ENCODE assay signal across 8 cellular contexts in the genomic region with DNA sequence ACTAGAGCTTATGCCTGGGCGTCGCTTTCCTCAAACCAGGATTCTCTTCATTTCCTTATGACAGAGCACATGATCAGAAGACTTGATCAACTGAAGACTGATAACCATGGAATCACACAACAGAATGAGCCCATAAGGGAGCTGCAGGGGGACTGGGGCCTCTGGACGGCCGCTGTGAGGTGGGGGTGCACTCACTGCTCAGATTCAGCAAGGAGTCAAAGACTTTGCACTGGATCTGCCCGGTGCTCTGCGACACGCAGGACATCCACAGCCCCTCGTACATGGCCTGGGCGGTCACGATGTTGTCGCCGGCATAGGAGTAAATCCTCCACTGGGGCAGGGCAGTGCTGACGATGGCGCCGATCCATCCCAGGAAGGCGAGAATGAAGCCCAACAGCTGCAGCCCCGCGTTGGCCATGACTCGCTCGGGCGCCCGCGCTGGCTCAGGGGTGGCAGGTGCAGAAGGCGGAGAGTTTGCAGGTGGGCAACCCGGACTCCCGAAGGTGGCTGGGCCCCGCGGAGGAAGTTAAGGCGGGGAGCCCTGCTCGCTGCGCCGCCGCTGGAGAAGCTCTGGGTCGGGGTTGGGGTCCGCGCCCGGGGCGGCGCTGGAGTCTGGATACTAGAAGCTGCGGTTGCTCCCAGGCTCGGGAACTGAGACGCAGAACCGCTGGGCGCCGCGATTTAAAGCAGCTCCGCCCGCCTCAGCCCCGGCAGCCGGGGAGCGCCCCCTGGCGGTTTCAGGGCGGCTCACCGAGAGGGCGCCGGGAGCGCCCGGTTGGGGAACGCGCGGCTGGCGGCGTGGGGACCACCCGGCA. TPM values are rescaled to one million over a fixed set of nuclear protein-coding genes. Genes with fewer than 3 reads are reported as not detected.
DNase-seq lines count a peak whose midpoint lies in the region; ATAC-seq, FAIRE-seq and TF ChIP-seq lines count a peak whose summit lies in the region.

Gene CLDN1 (minus strand): TSS at position 658 of the 815 bp plus-strand sequence. CDS start 240 bp downstream, at position 418.

- RAD21 ChIA-PET in HCT116 (lab: Charles Lee; ENCODE audit: low non-redundant PET in 1 of 2, low total read pairs in 2 of 2, uncharacterized antibody in 2 of 2, unreplicated experiment in 2 of 2): interaction anchor here in 1 of 2 experiments (0.6 kb wide), 1 partner anchor 96 kb away, joined by 3 read pairs; no protein-coding TSS in a partner anchor

- TF ChIP-seq RAD21 in HCT116 (IDR thresholded peaks at IDR 0.05; ENCODE audit: low read depth) (peak; percentile 85), K562 (CRISPR knock-in tag; conservative IDR thresholded peaks at IDR 0.05 in 1 of 2, IDR thresholded peaks at IDR 0.05 in 1 of 2) (peak in 1 of 2 experiments; percentile 39; a peak in 2 of 4 replicates)

- H3K9me1 ChIP-seq in K562 (ENCODE audit: control insufficient read depth, insufficient read depth, low read length): no peaks in the 10 kb centered on the region

- H3K27ac ChIP-seq in HCT116 (ENCODE audit: low read depth, low read length) (no peak within 1 kb of the TSS), K562 (ENCODE audit: extremely low read depth, low read depth, low read length) (no peak within 1 kb of the TSS), aorta (ENCODE audit: low read depth in 1 of 2, low read length in 2 of 2) (no peak within 1 kb of the TSS)

- H3K4me2 ChIP-seq in HCT116 (ENCODE audit: low read length): peak within 1 kb of the TSS; percentile 71
- no peak within 1 kb of the TSS for H3K4me2 ChIP-seq in K562 (ENCODE audit: insufficient read depth, low read length)

- intact Hi-C loops in HCT116 (cut with micrococcal nuclease): loop anchor here (1.0 kb wide), 3 partner anchors 97 to 361 kb away; no protein-coding TSS in a partner anchor
- intact Hi-C loops in K562 (cut with micrococcal nuclease): loop anchor here (5.0 kb wide), 1 partner anchor 355 kb away; no protein-coding TSS in a partner anchor
- intact Hi-C loops in aorta (cut with DNase I): loop anchor here (2.0 to 5.0 kb wide), 3 partner anchors 95 to 360 kb away; no protein-coding TSS in a partner anchor

- CTCF ChIA-PET in HCT116 (lab: Charles Lee): interaction anchor here (0.6 to 2.6 kb wide), 20 partner anchors 8 to 360 kb away, joined by 3 to 21 read pairs (median 5); no protein-coding TSS in a partner anchor
- CTCF ChIA-PET in K562 (lab: Yijun Ruan, JAX; ENCODE audit: low intra/inter-chr PET ratio): no interaction called here

- TF ChIP-seq EP300 in K562 (IDR thresholded peaks at IDR 0.05; ENCODE audit: low read length): no peak

- H3K27me3 ChIP-seq in HCT116 (ENCODE audit: insufficient read depth, low read length) (no peaks in the 10 kb centered on the region; the same call in 1 of the 2 replicates), K562 (ENCODE audit: control insufficient read depth in 2 of 2, insufficient read depth in 2 of 2, low read length in 2 of 2) (no peaks in the 10 kb centered on the region), aorta (ENCODE audit: control insufficient read depth in 1 of 2, insufficient read depth in 2 of 2, low read length in 1 of 2) (no peaks in the 10 kb centered on the region)

- H3K4me3 ChIP-seq in HCT116 (replicated peaks in 1 of 2; ENCODE audit: low read depth in 1 of 2, low read length in 2 of 2) (peak within 1 kb of the TSS; percentile 25 to 34), K562 (no peak within 1 kb of the TSS), retinal pigment epithelial cell (ENCODE audit: low read length) (peak within 1 kb of the TSS; percentile 76), aorta (ENCODE audit: low read length in 2 of 2) (peak within 1 kb of the TSS in 1 of 2 donors; percentile 20)

- H3K9me3 ChIP-seq in HCT116 (ENCODE audit: control insufficient read depth in 1 of 2, insufficient read depth in 1 of 2, low read depth in 1 of 2, low read length in 2 of 2) (no peaks in the 10 kb centered on the region), K562 (replicated peaks; ENCODE audit: control insufficient read depth, insufficient read depth, low read depth, low read length) (no peaks in the 10 kb centered on the region), aorta (ENCODE audit: control insufficient read depth, low read length) (no peaks in the 10 kb centered on the region)

- H2AFZ ChIP-seq in HCT116 (ENCODE audit: low read depth, low read length, poor library complexity, severe bottlenecking): peak within 1 kb of the TSS; percentile 84
- H2AFZ ChIP-seq in K562 (ENCODE audit: low read depth, low read length): no peak within 1 kb of the TSS

- in situ Hi-C loops in K562 (cut with MboI): no loop called here

- no peak within 1 kb of the TSS for H3K9ac ChIP-seq in HCT116 (ENCODE audit: low read length)
- H3K9ac ChIP-seq in K562 (ENCODE audit: insufficient read depth in 1 of 2, low read depth in 2 of 2, low read length in 2 of 2): no peak within 1 kb of the TSS

- peak; percentile 98 for TF ChIP-seq CTCF in GM10266 (IDR thresholded peaks at IDR 0.05; ENCODE audit: control insufficient read depth, insufficient read depth, low read depth, missing control alignments)
- TF ChIP-seq CTCF in HCT116 (IDR thresholded peaks at IDR 0.05 in 2 of 3, conservative IDR thresholded peaks at IDR 0.05 in 1 of 3; ENCODE audit: borderline replicate concordance in 1 of 3, insufficient read depth in 1 of 3, low read depth in 2 of 3, low read length in 2 of 3): peak; percentile 79 to 92 (median 84)
- peak in 2 of 3 experiments; percentile 31 to 41; a peak in 4 of 6 replicates for TF ChIP-seq CTCF in K562 (IDR thresholded peaks at IDR 0.05 in 2 of 3, conservative IDR thresholded peaks at IDR 0.05 in 1 of 3; ENCODE audit: insufficient read depth in 2 of 3, low read depth in 1 of 3, low read length in 3 of 3)
- peak; percentile 80 for TF ChIP-seq CTCF in retinal pigment epithelial cell (conservative IDR thresholded peaks at IDR 0.05; ENCODE audit: low read depth, low read length)

- DNase-seq in GM10266 (ENCODE audit: extremely low spot score): peak; percentile 88
- DNase-seq in HCT116 (ENCODE audit: low read depth, low spot score): peak; percentile 24
- DNase-seq in MV-4-11 (lab: John Stamatoyannopoulos, UW): peak; percentile 20
- DNase-seq in T1000 (lab: John Stamatoyannopoulos, UW): peak; percentile 25
- DNase-seq in K562 (ENCODE audit: extremely low read depth in 1 of 4, low spot score in 3 of 4): peak; percentile 14 to 31 (median 30)
- DNase-seq in hypothalamus (lab: John Stamatoyannopoulos, UW): peak in 49 of 51 donors; percentile 11 to 87 (median 50)
- no peak for DNase-seq in retinal pigment epithelial cell (ENCODE audit: low read depth)
- peak; percentile 88 to 94 for DNase-seq in aorta

- no peaks in the 10 kb centered on the region for H3K9me2 ChIP-seq in HCT116 (ENCODE audit: insufficient read depth)

- TF ChIP-seq POLR2A in HCT116 (IDR thresholded peaks at IDR 0.05; ENCODE audit: borderline replicate concordance, extremely low read depth, insufficient read depth, insufficient read length) (no peak), K562 (conservative IDR thresholded peaks at IDR 0.05) (no peak)

- H3K4me1 ChIP-seq in HCT116 (ENCODE audit: control insufficient read depth in 1 of 2, insufficient read depth in 2 of 2, low read length in 2 of 2): peaks cover 0 to 10% of the 10 kb centered on the region in 2 experiments; a peak in 1 of 4 replicates
- H3K4me1 ChIP-seq in K562 (replicated peaks in 1 of 2; ENCODE audit: control insufficient read depth in 2 of 2, insufficient read depth in 2 of 2, low read length in 2 of 2): peaks cover 0 to 5% of the 10 kb centered on the region in 2 experiments; a peak in 1 of 5 replicates
- no peaks in the 10 kb centered on the region for H3K4me1 ChIP-seq in aorta (ENCODE audit: control insufficient read depth in 1 of 2, insufficient read depth in 2 of 2, low read length in 2 of 2)

- ATAC-seq in HCT116 (peak; percentile 97), K562 (peak; percentile 79), aorta (ENCODE audit: low FRiP score) (peak; percentile 94)

- POLR2A ChIA-PET in HCT116 (lab: Charles Lee): interaction anchor here (0.6 kb wide), 1 partner anchor 13 kb away, joined by 3 read pairs; no protein-coding TSS in a partner anchor
- POLR2A ChIA-PET in K562 (lab: Yijun Ruan, JAX): no interaction called here

- no TSS peak for BruUV-seq in HCT116 (replicated peaks; lab: Mats Ljungman, UMichigan)
- no TSS peak for BruUV-seq in K562 (replicated peaks; lab: Mats Ljungman, UMichigan)

- H3K36me3 ChIP-seq in HCT116 (ENCODE audit: control insufficient read depth in 1 of 2, insufficient read depth in 2 of 2, low read length in 2 of 2) (no peaks in the 10 kb centered on the region), K562 (ENCODE audit: control insufficient read depth, insufficient read depth, low read length) (no peaks in the 10 kb centered on the region), aorta (ENCODE audit: control insufficient read depth in 1 of 2, insufficient read depth in 2 of 2, low read length in 1 of 2) (no peaks in the 10 kb centered on the region)

- 25% methylated on average over 41 of the region's 64 CpGs for WGBS in K562 (ENCODE audit: insufficient coverage, low coverage, missing lambda C conversion rate)
- 5 to 6% methylated on average over 59 to 64 of the region's 64 CpGs for WGBS in aorta, 2 donors

- FAIRE-seq in K562 (lab: Jason Lieb, UNC): no peak

- H4K20me1 ChIP-seq in HCT116 (ENCODE audit: insufficient read depth): no peaks in the 10 kb centered on the region
- H4K20me1 ChIP-seq in K562 (replicated peaks; ENCODE audit: control insufficient read depth, insufficient read depth, low read length): no peaks in the 10 kb centered on the region

- H3K79me2 ChIP-seq in HCT116 (ENCODE audit: insufficient read depth, low read length): no peaks in the 10 kb centered on the region
- no peaks in the 10 kb centered on the region for H3K79me2 ChIP-seq in K562 (ENCODE audit: control insufficient read depth, insufficient read depth, low read length)

RNA-seq across cellular contexts. Expression of gene CLDN1, which starts in this region (rescaled TPM):
- 0.20 TPM for total RNA-seq in HCT116 (2021; ENCODE audit: unreplicated experiment)
- 0.08 and 0.10 TPM in 2 replicates for polyA plus RNA-seq in HCT116 (2012)
- not detected in 2 replicates for total RNA-seq in K562 (2011; cell fraction: chromatin; rRNA removed; ENCODE audit: low replicate concordance)
- total RNA-seq in K562 (2011; cell fraction: nucleolus; rRNA removed): not detected in 2 replicates
- total RNA-seq in K562 (2011; cell fraction: nucleoplasm; rRNA removed): not detected in 2 replicates
- total RNA-seq in K562 (2014; rRNA removed): not detected in 2 replicates
- total RNA-seq in K562 (2014; rRNA removed; fragmentation: Illumina TruSeq; extraction: Trizol): not detected in 2 replicates
- total RNA-seq in K562 (2015; rRNA removed; fragmentation: Illumina TruSeq; extraction: Trizol): not detected in 2 replicates
- total RNA-seq in K562 (2021): 0.16 and 0.34 TPM in 2 replicates
- polyA plus RNA-seq in K562 (2011; rRNA removed): not detected in 2 replicates
- not detected in 2 replicates for polyA plus RNA-seq in K562 (2011; cell fraction: cytosol; rRNA removed)
- not detected in 2 replicates for polyA plus RNA-seq in K562 (2011; cell fraction: nucleus; rRNA removed)
- not detected in 2 replicates for polyA plus RNA-seq in K562 (2012)
- not detected in 2 replicates for polyA plus RNA-seq in K562 (2014; fragmentation: Illumina TruSeq; extraction: Trizol)
- polyA plus RNA-seq in K562 (2014; fragmentation: Nextera tagmentation; extraction: Ambion mirVana): not detected
- not detected in 2 replicates for polyA plus RNA-seq in K562 (2014; rRNA removed)
- polyA minus RNA-seq in K562 (2011; rRNA and poly(A)+ RNA removed): not detected in 2 replicates
- 0.19 and 0.36 TPM in 2 replicates for polyA minus RNA-seq in K562 (2011; cell fraction: cytosol; rRNA and poly(A)+ RNA removed)
- not detected in 2 replicates for polyA minus RNA-seq in K562 (2011; cell fraction: nucleus; rRNA and poly(A)+ RNA removed)
- total RNA-seq in aorta: 1 to 10 TPM; 1.8 to 4.5 TPM
- polyA plus RNA-seq in aorta: 1 to 10 TPM; 1.6 to 1.8 TPM

Comparison
In these comparisons a context has a peak if more than half of its experiments do, and no peak if none do; other contexts are left out.
1. Peak in DNase-seq, ATAC-seq, H3K4me3 ChIP-seq and H3K4me2 ChIP-seq in HCT116; RNA of the gene not detected or under 1 TPM.
2. Peak in DNase-seq and ATAC-seq in K562; RNA of the gene not detected or under 1 TPM.
3. CTCF ChIP-seq: peak in every context shown above with its lines; median percentile 98 in GM10266; 84 in HCT116; 80 in retinal pigment epithelial cell; 36 in K562.